In genomic region chr2:184004289-184004944, GRCh38 we compare ENCODE assay signal across 9 cellular contexts.
DNase-seq lines count a peak whose midpoint lies in the region; ATAC-seq and TF ChIP-seq lines count a peak whose summit lies in the region.
"Had no signal": no experiment of that assay in that cellular context is flagged by ENCODE, and none has a peak within 500 bp of the region (broad histone marks: within the 10 kb centered on the region; RNA-seq: fewer than 3 reads in every experiment).

No MANE protein-coding gene starts in this region.

- 51 to 91% methylated on average over 1 of the region's 1 CpG for WGBS in sigmoid colon, 2 donors

- no peaks in the 10 kb centered on the region for H3K4me1 ChIP-seq in sigmoid colon

- H3K27ac ChIP-seq in sigmoid colon: no peak overlapping the region

- H3K27me3 ChIP-seq in sigmoid colon: no peaks in the 10 kb centered on the region

- no peak for TF ChIP-seq POLR2A in sigmoid colon (IDR thresholded peaks at IDR 0.05)

- H3K9me3 ChIP-seq in sigmoid colon: no peaks in the 10 kb centered on the region

- intact Hi-C loops in sigmoid colon (cut with DNase I): no loop called here

- no peak overlapping the region for H3K4me3 ChIP-seq in sigmoid colon
- H3K4me3 ChIP-seq: lung had no signal

- TF ChIP-seq EP300 in sigmoid colon (IDR thresholded peaks at IDR 0.05): no peak

- H3K36me3 ChIP-seq in sigmoid colon: no peaks in the 10 kb centered on the region

- peak; percentile 12 for DNase-seq in inferior parietal cortex (ENCODE audit: extremely low spot score)
- DNase-seq in stimulated activated CD4-positive, alpha-beta T cell treated with anti-CD3 and anti-CD28 coated beads, Interleukin-4, amount 100 ng/mL, for 4 hours: no peak
- DNase-seq in sigmoid colon: no peak
- DNase-seq in GDM1 (lab: John Stamatoyannopoulos, UW): no peak
- no peak for DNase-seq in SIG-M5 (lab: John Stamatoyannopoulos, UW)

- peak; percentile 95 for ATAC-seq in GM18520 (IDR thresholded peaks at IDR 0.05; ENCODE audit: unreplicated experiment)
- peak; percentile 90 for ATAC-seq in GM21619 (IDR thresholded peaks at IDR 0.05; ENCODE audit: unreplicated experiment)
- peak; percentile 93 for ATAC-seq in HG03439 (IDR thresholded peaks at IDR 0.05; ENCODE audit: unreplicated experiment)

- no peak for TF ChIP-seq CTCF in sigmoid colon (IDR thresholded peaks at IDR 0.05)
